Comparison of ENCODE assay signal across 1 cellular context in the genomic region with DNA sequence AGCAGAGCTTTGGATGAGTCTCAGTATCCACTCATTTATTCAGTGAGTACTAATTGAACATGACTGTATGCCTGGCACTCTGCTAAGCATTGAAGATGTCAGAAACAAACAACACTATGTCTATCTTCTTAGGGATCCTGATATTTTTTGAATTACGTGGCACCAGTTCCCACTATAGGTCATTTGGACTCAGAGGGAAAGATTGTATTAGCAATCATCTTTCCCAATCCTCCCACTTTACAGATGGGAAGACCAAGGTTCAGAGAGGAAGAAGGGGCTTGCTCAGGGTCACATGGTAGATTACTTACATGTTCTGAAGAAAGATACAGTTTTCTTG.
TF ChIP-seq lines count a peak whose summit lies in the region.

No MANE protein-coding gene starts in this region.

TF ChIP-seq in GM23338, 12 proteins besides CTCF, POLR2A, EP300 and RAD21 (continued from another document):
- TF ChIP-seq, protein P1, sequence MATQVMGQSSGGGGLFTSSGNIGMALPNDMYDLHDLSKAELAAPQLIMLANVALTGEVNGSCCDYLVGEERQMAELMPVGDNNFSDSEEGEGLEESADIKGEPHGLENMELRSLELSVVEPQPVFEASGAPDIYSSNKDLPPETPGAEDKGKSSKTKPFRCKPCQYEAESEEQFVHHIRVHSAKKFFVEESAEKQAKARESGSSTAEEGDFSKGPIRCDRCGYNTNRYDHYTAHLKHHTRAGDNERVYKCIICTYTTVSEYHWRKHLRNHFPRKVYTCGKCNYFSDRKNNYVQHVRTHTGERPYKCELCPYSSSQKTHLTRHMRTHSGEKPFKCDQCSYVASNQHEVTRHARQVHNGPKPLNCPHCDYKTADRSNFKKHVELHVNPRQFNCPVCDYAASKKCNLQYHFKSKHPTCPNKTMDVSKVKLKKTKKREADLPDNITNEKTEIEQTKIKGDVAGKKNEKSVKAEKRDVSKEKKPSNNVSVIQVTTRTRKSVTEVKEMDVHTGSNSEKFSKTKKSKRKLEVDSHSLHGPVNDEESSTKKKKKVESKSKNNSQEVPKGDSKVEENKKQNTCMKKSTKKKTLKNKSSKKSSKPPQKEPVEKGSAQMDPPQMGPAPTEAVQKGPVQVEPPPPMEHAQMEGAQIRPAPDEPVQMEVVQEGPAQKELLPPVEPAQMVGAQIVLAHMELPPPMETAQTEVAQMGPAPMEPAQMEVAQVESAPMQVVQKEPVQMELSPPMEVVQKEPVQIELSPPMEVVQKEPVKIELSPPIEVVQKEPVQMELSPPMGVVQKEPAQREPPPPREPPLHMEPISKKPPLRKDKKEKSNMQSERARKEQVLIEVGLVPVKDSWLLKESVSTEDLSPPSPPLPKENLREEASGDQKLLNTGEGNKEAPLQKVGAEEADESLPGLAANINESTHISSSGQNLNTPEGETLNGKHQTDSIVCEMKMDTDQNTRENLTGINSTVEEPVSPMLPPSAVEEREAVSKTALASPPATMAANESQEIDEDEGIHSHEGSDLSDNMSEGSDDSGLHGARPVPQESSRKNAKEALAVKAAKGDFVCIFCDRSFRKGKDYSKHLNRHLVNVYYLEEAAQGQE (IDR thresholded peaks at IDR 0.05; ENCODE audit: unreplicated experiment): no peak
- TF ChIP-seq EZH2 (IDR thresholded peaks at IDR 0.05; ENCODE audit: low read depth, unreplicated experiment) (no peak), JUNB (IDR thresholded peaks at IDR 0.05; ENCODE audit: unreplicated experiment) (no peak), STAT1 (IDR thresholded peaks at IDR 0.05; ENCODE audit: unreplicated experiment) (no peak), POLR2AphosphoS5 (IDR thresholded peaks at IDR 0.05; ENCODE audit: low read depth) (no peak), CREB1 (CRISPR knock-in tag; IDR thresholded peaks at IDR 0.05; ENCODE audit: low read depth) (no peak), EZH2phosphoT487 (IDR thresholded peaks at IDR 0.05; ENCODE audit: unreplicated experiment) (no peak)
